In the genomic region with DNA sequence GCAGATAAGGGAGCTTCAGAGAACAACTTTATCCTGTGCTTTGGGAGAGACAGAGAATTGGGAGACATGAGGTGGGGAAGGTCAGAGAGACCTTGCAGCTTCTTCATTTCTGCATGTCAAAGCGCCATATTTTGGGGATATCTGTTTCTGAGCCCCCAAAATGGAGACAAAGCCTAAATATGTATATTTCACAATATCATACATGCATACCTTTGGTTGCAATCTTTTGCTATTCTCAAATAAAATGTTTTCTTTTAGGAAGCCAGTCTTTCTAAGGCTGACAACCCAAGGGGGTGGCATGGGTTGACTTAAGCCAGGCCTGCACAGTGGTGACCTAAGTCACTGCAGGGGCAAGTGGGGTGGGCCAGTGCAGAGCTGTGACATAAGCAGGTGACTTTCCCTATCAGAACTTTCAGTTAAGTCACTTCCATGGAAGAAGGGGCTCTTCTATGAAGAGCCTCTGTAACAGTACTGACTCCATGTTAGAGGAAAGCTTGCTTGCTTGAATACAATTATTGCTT, we compare ENCODE assay signal across 1 cellular context.
A peak's percentile ranks its signal among the peaks of the same experiment; 100 is the strongest.
TF ChIP-seq lines count a peak whose summit lies in the region.

No MANE protein-coding gene starts in this region.

TF ChIP-seq in IMR-90, 13 proteins besides CTCF, POLR2A, EP300 and RAD21:
- TF ChIP-seq, protein P1, sequence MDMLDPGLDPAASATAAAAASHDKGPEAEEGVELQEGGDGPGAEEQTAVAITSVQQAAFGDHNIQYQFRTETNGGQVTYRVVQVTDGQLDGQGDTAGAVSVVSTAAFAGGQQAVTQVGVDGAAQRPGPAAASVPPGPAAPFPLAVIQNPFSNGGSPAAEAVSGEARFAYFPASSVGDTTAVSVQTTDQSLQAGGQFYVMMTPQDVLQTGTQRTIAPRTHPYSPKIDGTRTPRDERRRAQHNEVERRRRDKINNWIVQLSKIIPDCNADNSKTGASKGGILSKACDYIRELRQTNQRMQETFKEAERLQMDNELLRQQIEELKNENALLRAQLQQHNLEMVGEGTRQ (IDR thresholded peaks at IDR 0.05; ENCODE audit: low read depth, low read length) = no peak
- 0 out of 2 replicates have a peak, but pooled peaks have one; percentile 40 for TF ChIP-seq CEBPB (IDR thresholded peaks at IDR 0.05; ENCODE audit: low read depth, low read length)
